ENCODE assay signal across 1 cellular context in genomic region chr17:7060165-7060890, GRCh38.
TF ChIP-seq lines count a peak whose summit lies in the region.

No MANE protein-coding gene starts in this region.

TF ChIP-seq in K562, 482 proteins besides CTCF, POLR2A, EP300 and RAD21 (continued from another document and continues in another):
- TF ChIP-seq UBTF (IDR thresholded peaks at IDR 0.05; ENCODE audit: borderline replicate concordance in 1 of 2, low read depth in 2 of 2, low read length in 2 of 2) (no peak), PATZ1 (CRISPR knock-in tag; IDR thresholded peaks at IDR 0.05; ENCODE audit: borderline replicate concordance) (no peak), BACH1 (tag; IDR thresholded peaks at IDR 0.05) (0 out of 2 replicates have a peak, but pooled peaks have one; percentile 37), ZFP1 (CRISPR knock-in tag; IDR thresholded peaks at IDR 0.05) (no peak), CBFA2T2 (conservative IDR thresholded peaks at IDR 0.05) (peak; percentile 84), EP400 (IDR thresholded peaks at IDR 0.05) (no peak), MIER1 (IDR thresholded peaks at IDR 0.05; ENCODE audit: low read depth) (no peak), SAFB (IDR thresholded peaks at IDR 0.05; ENCODE audit: borderline replicate concordance, low read depth, low read length) (no peak), CUX1 (CRISPR knock-in tag; IDR thresholded peaks at IDR 0.05) (no peak), ZNF134 (CRISPR knock-in tag; conservative IDR thresholded peaks at IDR 0.05) (no peak), MTA2 (IDR thresholded peaks at IDR 0.05; ENCODE audit: low read depth) (0 out of 2 replicates have a peak, but pooled peaks have one; percentile 24), CCAR2 (IDR thresholded peaks at IDR 0.05; ENCODE audit: low read depth, low read length) (no peak), HNRNPL (IDR thresholded peaks at IDR 0.05; ENCODE audit: low read depth, low read length) (no peak), SMARCE1 (IDR thresholded peaks at IDR 0.05) (peak; percentile 50; the same call in 1 of the 2 replicates), CBX8 (IDR thresholded peaks at IDR 0.05; ENCODE audit: borderline replicate concordance, extremely low read depth, low read depth, low read length, poor library complexity, severe bottlenecking) (no peak), HMG20A (CRISPR knock-in tag; conservative IDR thresholded peaks at IDR 0.05) (no peak), ZNF408 (CRISPR knock-in tag; IDR thresholded peaks at IDR 0.05; ENCODE audit: low read depth) (no peak), ZNF384 (IDR thresholded peaks at IDR 0.05; ENCODE audit: low read depth, low read length) (peak; percentile 81), GATA2 (CRISPR knock-in tag; IDR thresholded peaks at IDR 0.05) (no peak), ZNF197 (CRISPR knock-in tag; IDR thresholded peaks at IDR 0.05; ENCODE audit: low read depth) (no peak), ETS1 (conservative IDR thresholded peaks at IDR 0.05; ENCODE audit: control insufficient read depth, low read depth, low read length) (no peak), CBFA2T3 (IDR thresholded peaks at IDR 0.05) (peak; percentile 90), NFATC3 (IDR thresholded peaks at IDR 0.05) (no peak), NCOA2 (IDR thresholded peaks at IDR 0.05; ENCODE audit: partially characterized antibody in 2 of 2) (no peak), TAF9B (IDR thresholded peaks at IDR 0.05; ENCODE audit: partially characterized antibody) (no peak), JUND (IDR thresholded peaks at IDR 0.05; ENCODE audit: borderline replicate concordance, low read depth, low read length) (no peak), JUND (tag; IDR thresholded peaks at IDR 0.05; ENCODE audit: borderline replicate concordance, low read depth, low read length) (peak; percentile 40; the same call in 1 of the 3 replicates), HBP1 (CRISPR knock-in tag; IDR thresholded peaks at IDR 0.05) (no peak), ZBTB11 (CRISPR knock-in tag; IDR thresholded peaks at IDR 0.05) (no peak), KDM1A (IDR thresholded peaks at IDR 0.05) (peak; percentile 61 to 75), ZBTB2 (IDR thresholded peaks at IDR 0.05) (no peak; the same call in 1 of the 2 replicates), EZH2 (IDR thresholded peaks at IDR 0.05; ENCODE audit: borderline replicate concordance, low read depth, low read length) (no peak), TAL1 (IDR thresholded peaks at IDR 0.05) (peak; percentile 50), RERE (CRISPR knock-in tag; IDR thresholded peaks at IDR 0.05; ENCODE audit: borderline replicate concordance) (no peak), ZNF77 (CRISPR knock-in tag; IDR thresholded peaks at IDR 0.05) (no peak), ZNF445 (CRISPR knock-in tag; IDR thresholded peaks at IDR 0.05; ENCODE audit: low read depth) (no peak), LARP7 (IDR thresholded peaks at IDR 0.05) (no peak), TCF3 (CRISPR knock-in tag; IDR thresholded peaks at IDR 0.05) (peak; percentile 72), FOXJ2 (tag; IDR thresholded peaks at IDR 0.05) (no peak)
